In genomic region chr3:24493951-24494615, GRCh38 we compare ENCODE assay signal across 1 cellular context.
TF ChIP-seq lines count a peak whose summit lies in the region.

No MANE protein-coding gene starts in this region.

TF ChIP-seq in GM23338, 12 proteins besides CTCF, POLR2A, EP300 and RAD21:
- TF ChIP-seq, protein P1, sequence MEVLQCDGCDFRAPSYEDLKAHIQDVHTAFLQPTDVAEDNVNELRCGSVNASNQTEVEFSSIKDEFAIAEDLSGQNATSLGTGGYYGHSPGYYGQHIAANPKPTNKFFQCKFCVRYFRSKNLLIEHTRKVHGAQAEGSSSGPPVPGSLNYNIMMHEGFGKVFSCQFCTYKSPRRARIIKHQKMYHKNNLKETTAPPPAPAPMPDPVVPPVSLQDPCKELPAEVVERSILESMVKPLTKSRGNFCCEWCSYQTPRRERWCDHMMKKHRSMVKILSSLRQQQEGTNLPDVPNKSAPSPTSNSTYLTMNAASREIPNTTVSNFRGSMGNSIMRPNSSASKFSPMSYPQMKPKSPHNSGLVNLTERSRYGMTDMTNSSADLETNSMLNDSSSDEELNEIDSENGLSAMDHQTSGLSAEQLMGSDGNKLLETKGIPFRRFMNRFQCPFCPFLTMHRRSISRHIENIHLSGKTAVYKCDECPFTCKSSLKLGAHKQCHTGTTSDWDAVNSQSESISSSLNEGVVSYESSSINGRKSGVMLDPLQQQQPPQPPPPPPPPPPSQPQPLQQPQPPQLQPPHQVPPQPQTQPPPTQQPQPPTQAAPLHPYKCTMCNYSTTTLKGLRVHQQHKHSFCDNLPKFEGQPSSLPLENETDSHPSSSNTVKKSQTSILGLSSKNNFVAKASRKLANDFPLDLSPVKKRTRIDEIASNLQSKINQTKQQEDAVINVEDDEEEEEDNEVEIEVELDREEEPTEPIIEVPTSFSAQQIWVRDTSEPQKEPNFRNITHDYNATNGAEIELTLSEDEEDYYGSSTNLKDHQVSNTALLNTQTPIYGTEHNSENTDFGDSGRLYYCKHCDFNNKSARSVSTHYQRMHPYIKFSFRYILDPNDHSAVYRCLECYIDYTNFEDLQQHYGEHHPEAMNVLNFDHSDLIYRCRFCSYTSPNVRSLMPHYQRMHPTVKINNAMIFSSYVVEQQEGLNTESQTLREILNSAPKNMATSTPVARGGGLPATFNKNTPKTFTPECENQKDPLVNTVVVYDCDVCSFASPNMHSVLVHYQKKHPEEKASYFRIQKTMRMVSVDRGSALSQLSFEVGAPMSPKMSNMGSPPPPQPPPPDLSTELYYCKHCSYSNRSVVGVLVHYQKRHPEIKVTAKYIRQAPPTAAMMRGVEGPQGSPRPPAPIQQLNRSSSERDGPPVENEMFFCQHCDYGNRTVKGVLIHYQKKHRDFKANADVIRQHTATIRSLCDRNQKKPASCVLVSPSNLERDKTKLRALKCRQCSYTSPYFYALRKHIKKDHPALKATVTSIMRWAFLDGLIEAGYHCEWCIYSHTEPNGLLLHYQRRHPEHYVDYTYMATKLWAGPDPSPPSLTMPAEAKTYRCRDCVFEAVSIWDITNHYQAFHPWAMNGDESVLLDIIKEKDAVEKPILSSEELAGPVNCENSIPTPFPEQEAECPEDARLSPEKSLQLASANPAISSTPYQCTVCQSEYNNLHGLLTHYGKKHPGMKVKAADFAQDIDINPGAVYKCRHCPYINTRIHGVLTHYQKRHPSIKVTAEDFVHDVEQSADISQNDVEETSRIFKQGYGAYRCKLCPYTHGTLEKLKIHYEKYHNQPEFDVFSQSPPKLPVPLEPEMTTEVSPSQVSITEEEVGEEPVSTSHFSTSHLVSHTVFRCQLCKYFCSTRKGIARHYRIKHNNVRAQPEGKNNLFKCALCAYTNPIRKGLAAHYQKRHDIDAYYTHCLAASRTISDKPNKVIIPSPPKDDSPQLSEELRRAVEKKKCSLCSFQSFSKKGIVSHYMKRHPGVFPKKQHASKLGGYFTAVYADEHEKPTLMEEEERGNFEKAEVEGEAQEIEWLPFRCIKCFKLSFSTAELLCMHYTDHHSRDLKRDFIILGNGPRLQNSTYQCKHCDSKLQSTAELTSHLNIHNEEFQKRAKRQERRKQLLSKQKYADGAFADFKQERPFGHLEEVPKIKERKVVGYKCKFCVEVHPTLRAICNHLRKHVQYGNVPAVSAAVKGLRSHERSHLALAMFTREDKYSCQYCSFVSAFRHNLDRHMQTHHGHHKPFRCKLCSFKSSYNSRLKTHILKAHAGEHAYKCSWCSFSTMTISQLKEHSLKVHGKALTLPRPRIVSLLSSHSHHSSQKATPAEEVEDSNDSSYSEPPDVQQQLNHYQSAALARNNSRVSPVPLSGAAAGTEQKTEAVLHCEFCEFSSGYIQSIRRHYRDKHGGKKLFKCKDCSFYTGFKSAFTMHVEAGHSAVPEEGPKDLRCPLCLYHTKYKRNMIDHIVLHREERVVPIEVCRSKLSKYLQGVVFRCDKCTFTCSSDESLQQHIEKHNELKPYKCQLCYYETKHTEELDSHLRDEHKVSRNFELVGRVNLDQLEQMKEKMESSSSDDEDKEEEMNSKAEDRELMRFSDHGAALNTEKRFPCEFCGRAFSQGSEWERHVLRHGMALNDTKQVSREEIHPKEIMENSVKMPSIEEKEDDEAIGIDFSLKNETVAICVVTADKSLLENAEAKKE (CRISPR knock-in tag; IDR thresholded peaks at IDR 0.05), result no peak
- no peak for TF ChIP-seq ZNF331 (CRISPR knock-in tag; IDR thresholded peaks at IDR 0.05; ENCODE audit: low read depth)
- no peak for TF ChIP-seq EZH2phosphoT487 (IDR thresholded peaks at IDR 0.05; ENCODE audit: unreplicated experiment)
- TF ChIP-seq POLR2AphosphoS5 (IDR thresholded peaks at IDR 0.05; ENCODE audit: low read depth), result no peak
- TF ChIP-seq, protein P2, sequence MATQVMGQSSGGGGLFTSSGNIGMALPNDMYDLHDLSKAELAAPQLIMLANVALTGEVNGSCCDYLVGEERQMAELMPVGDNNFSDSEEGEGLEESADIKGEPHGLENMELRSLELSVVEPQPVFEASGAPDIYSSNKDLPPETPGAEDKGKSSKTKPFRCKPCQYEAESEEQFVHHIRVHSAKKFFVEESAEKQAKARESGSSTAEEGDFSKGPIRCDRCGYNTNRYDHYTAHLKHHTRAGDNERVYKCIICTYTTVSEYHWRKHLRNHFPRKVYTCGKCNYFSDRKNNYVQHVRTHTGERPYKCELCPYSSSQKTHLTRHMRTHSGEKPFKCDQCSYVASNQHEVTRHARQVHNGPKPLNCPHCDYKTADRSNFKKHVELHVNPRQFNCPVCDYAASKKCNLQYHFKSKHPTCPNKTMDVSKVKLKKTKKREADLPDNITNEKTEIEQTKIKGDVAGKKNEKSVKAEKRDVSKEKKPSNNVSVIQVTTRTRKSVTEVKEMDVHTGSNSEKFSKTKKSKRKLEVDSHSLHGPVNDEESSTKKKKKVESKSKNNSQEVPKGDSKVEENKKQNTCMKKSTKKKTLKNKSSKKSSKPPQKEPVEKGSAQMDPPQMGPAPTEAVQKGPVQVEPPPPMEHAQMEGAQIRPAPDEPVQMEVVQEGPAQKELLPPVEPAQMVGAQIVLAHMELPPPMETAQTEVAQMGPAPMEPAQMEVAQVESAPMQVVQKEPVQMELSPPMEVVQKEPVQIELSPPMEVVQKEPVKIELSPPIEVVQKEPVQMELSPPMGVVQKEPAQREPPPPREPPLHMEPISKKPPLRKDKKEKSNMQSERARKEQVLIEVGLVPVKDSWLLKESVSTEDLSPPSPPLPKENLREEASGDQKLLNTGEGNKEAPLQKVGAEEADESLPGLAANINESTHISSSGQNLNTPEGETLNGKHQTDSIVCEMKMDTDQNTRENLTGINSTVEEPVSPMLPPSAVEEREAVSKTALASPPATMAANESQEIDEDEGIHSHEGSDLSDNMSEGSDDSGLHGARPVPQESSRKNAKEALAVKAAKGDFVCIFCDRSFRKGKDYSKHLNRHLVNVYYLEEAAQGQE (IDR thresholded peaks at IDR 0.05; ENCODE audit: unreplicated experiment), result no peak
- TF ChIP-seq CREB1 (CRISPR knock-in tag; IDR thresholded peaks at IDR 0.05; ENCODE audit: low read depth), result no peak
- TF ChIP-seq ZNF114 (CRISPR knock-in tag; IDR thresholded peaks at IDR 0.05), result no peak
- TF ChIP-seq NANOG (IDR thresholded peaks at IDR 0.05; ENCODE audit: borderline replicate concordance), result no peak
- TF ChIP-seq, protein P3, sequence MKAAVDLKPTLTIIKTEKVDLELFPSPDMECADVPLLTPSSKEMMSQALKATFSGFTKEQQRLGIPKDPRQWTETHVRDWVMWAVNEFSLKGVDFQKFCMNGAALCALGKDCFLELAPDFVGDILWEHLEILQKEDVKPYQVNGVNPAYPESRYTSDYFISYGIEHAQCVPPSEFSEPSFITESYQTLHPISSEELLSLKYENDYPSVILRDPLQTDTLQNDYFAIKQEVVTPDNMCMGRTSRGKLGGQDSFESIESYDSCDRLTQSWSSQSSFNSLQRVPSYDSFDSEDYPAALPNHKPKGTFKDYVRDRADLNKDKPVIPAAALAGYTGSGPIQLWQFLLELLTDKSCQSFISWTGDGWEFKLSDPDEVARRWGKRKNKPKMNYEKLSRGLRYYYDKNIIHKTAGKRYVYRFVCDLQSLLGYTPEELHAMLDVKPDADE (IDR thresholded peaks at IDR 0.05), result no peak
- TF ChIP-seq JUNB (IDR thresholded peaks at IDR 0.05; ENCODE audit: unreplicated experiment), result no peak
- no peak for TF ChIP-seq EZH2 (IDR thresholded peaks at IDR 0.05; ENCODE audit: low read depth, unreplicated experiment)
- TF ChIP-seq STAT1 (IDR thresholded peaks at IDR 0.05; ENCODE audit: unreplicated experiment), result no peak
TF ChIP-seq in GM23338: peak in this region for 0.
